17 cellular contexts compared by ENCODE assay signal in the genomic region with DNA sequence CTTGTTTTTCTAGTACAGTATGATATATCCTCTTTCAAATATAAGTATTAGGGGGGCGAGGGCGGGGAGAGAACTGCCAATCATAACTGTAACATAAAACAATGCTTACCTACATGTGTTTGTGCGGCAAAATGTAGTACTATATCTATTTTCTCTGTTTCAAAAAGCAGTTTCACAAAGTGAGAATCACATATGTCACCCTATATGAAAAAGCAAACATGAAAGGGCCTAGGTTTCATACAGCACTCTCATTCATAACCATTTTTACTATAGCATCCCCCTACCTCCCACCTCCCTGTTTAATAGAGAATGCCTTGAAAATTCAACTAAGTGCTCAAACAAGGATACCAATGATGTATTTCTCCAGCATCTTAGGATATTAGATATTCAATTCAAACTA.
"Had no signal": no experiment of that assay in that cellular context is flagged by ENCODE, and none has a peak within 500 bp of the region (broad histone marks: within the 10 kb centered on the region; RNA-seq: fewer than 3 reads in every experiment).

No MANE protein-coding gene starts in this region.

- H3K4me3 Mint-ChIP-seq: dendritic cell treated with granulocyte-macrophage colony-stimulating factor and Interleukin-4, amounts not matched to agents 40 ng/mL and 50 ng/mL, for 4 days; effector memory CD8-positive, alpha-beta T cell; natural killer cell treated with Interleukin-12 subunit alpha and Interleukin-12 subunit beta and Interleukin-15 and Interleukin-18, amount 100 ng/mL, for 72 hours; T-cell had no signal

- H3K9me3 Mint-ChIP-seq: dendritic cell treated with granulocyte-macrophage colony-stimulating factor and Interleukin-4, amounts not matched to agents 40 ng/mL and 50 ng/mL, for 4 days; effector memory CD8-positive, alpha-beta T cell; natural killer cell treated with Interleukin-12 subunit alpha and Interleukin-12 subunit beta and Interleukin-15 and Interleukin-18, amount 100 ng/mL, for 72 hours; T-cell had no signal

- H3K27me3 ChIP-seq: brain microvascular endothelial cell, gastroesophageal sphincter, right atrium auricular region, transverse colon had no signal

- DNase-seq: activated naive CD4-positive, alpha-beta T cell; amygdala; brain microvascular endothelial cell; effector memory CD8-positive, alpha-beta T cell; left ventricle myocardium superior; mesenchymal stem cell; nucleus accumbens; substantia nigra; T-cell; transverse colon had no signal

- H3K9me3 ChIP-seq: gastroesophageal sphincter, right atrium auricular region, transverse colon had no signal

- H3K27ac ChIP-seq: brain microvascular endothelial cell, epithelial cell of prostate, gastroesophageal sphincter, right atrium auricular region, skin epidermis, transverse colon, VCaP had no signal

- ATAC-seq: effector memory CD8-positive, alpha-beta T cell; gastroesophageal sphincter; left ventricle myocardium superior; natural killer cell treated with Interleukin-12 subunit alpha and Interleukin-12 subunit beta and Interleukin-15 and Interleukin-18, amount 100 ng/mL, for 72 hours; T-cell had no signal

- H3K27ac Mint-ChIP-seq: dendritic cell treated with granulocyte-macrophage colony-stimulating factor and Interleukin-4, amounts not matched to agents 40 ng/mL and 50 ng/mL, for 4 days; effector memory CD8-positive, alpha-beta T cell; natural killer cell treated with Interleukin-12 subunit alpha and Interleukin-12 subunit beta and Interleukin-15 and Interleukin-18, amount 100 ng/mL, for 72 hours; T-cell had no signal

- H3K4me3 ChIP-seq: gastroesophageal sphincter, right atrium auricular region, skin epidermis, transverse colon had no signal

- H3K27me3 Mint-ChIP-seq: dendritic cell treated with granulocyte-macrophage colony-stimulating factor and Interleukin-4, amounts not matched to agents 40 ng/mL and 50 ng/mL, for 4 days; effector memory CD8-positive, alpha-beta T cell; natural killer cell treated with Interleukin-12 subunit alpha and Interleukin-12 subunit beta and Interleukin-15 and Interleukin-18, amount 100 ng/mL, for 72 hours; T-cell had no signal
